In the genomic region with DNA sequence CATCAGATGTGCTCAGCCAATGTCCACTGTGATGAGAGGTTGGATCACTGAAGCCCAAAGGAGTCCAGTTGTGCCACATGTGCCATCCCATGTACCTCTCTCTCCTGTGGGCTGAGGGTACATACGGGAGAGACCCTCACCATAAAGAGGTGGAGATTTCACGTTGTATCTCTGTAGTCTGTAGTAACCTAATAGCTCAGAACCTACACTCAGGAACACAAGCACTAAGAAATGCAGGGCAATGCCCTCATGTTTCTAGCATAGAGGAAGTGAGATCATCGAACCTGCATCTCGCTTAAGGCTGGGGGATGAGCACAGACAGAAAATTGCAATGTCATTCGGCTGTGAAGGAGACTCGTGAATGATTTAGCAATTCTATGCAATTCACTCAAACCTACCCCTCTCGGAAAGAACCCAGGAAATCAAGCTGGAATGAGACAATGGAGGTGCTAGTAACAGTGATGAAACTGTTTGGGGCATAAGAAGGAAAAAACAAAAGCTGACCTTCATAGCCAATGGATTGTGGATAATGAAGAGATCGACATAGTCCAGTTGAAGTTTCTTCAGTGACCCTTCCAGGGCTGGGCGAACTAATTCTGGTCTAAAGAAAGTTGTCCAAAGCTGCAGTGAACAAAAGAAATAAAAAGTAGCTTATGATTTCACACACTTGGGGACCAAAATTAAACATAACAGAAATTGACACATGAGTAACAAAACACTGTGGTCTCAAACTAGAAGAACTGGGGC, we compare ENCODE assay signal across 8 cellular contexts.
DNase-seq lines count a peak whose midpoint lies in the region; ATAC-seq, FAIRE-seq and TF ChIP-seq lines count a peak whose summit lies in the region.

No MANE protein-coding gene starts in this region.

- no peak overlapping the region for H3K4me3 Mint-ChIP-seq in Caco-2 (ENCODE audit: unreplicated experiment)

- POLR2A ChIA-PET in Caco-2 (lab: Charles Lee) = no interaction called here

- no peaks in the 10 kb centered on the region for H3K36me3 Mint-ChIP-seq in Caco-2 (ENCODE audit: insufficient read depth, unreplicated experiment)

- intact Hi-C loops in Caco-2 (cut with micrococcal nuclease; ENCODE audit: unreplicated experiment) = no loop called here

- no peak overlapping the region for H3K27ac Mint-ChIP-seq in Caco-2 (ENCODE audit: unreplicated experiment)

- H3K9me3 Mint-ChIP-seq in Caco-2 (ENCODE audit: unreplicated experiment) = no peaks in the 10 kb centered on the region

- no peak for DNase-seq in GM12891 (ENCODE audit: insufficient read length, low spot score)
- DNase-seq in SIG-M5 (lab: John Stamatoyannopoulos, UW) = peak; percentile 72
- no peak for DNase-seq in Caco-2
- no peak for DNase-seq in activated CD8-positive, alpha-beta memory T cell treated with anti-CD3 and anti-CD28 coated beads for 24 hours
- no peak for DNase-seq in amygdala (lab: John Stamatoyannopoulos, UW)
- DNase-seq in medulla oblongata (ENCODE audit: extremely low spot score) = no peak

- H3K27me3 Mint-ChIP-seq in Caco-2 (ENCODE audit: insufficient read depth, unreplicated experiment) = peaks cover 3% of the 10 kb centered on the region

- H3K9me3 ChIP-seq in gastroesophageal sphincter (no peaks in the 10 kb centered on the region), Caco-2 (no peaks in the 10 kb centered on the region)

- H3K27me3 ChIP-seq in gastroesophageal sphincter = no peaks in the 10 kb centered on the region
- no peaks in the 10 kb centered on the region for H3K27me3 ChIP-seq in Caco-2 (replicated peaks; ENCODE audit: control insufficient read depth, insufficient read depth, low read length)

- no peak for TF ChIP-seq POLR2A in GM12891 (IDR thresholded peaks at IDR 0.05; ENCODE audit: low read depth, low read length)
- TF ChIP-seq POLR2A in gastroesophageal sphincter (IDR thresholded peaks at IDR 0.05) = no peak

- TF ChIP-seq EP300 in gastroesophageal sphincter (IDR thresholded peaks at IDR 0.05) = no peak

- no peak overlapping the region for H3K4me3 ChIP-seq in gastroesophageal sphincter
- no peak overlapping the region for H3K4me3 ChIP-seq in Caco-2 (ENCODE audit: low read depth, low read length)

- ATAC-seq in HG02588 (IDR thresholded peaks at IDR 0.05; ENCODE audit: unreplicated experiment) = peak; percentile 46
- ATAC-seq in gastroesophageal sphincter = peak; percentile 43

- CTCF ChIA-PET in Caco-2 (lab: Charles Lee) = interaction anchor here (0.6 kb wide), 1 partner anchor 458 kb away, joined by 4 read pairs; no protein-coding TSS in a partner anchor

- H3K4me1 Mint-ChIP-seq in Caco-2 (ENCODE audit: low read depth, unreplicated experiment) = peaks cover 7% of the 10 kb centered on the region

- H3K4me1 ChIP-seq in gastroesophageal sphincter = no peaks in the 10 kb centered on the region
- H3K4me1 ChIP-seq in Caco-2 = no peaks in the 10 kb centered on the region; the same call in 1 of the 2 replicates

- H3K27ac ChIP-seq in gastroesophageal sphincter = no peak overlapping the region

- H3K36me3 ChIP-seq in gastroesophageal sphincter (no peaks in the 10 kb centered on the region), Caco-2 (ENCODE audit: control insufficient read depth, insufficient read depth, low read length) (no peaks in the 10 kb centered on the region)

- FAIRE-seq in GM12891 (lab: Jason Lieb, UNC) = no peak

- no peak for TF ChIP-seq CTCF in gastroesophageal sphincter (IDR thresholded peaks at IDR 0.05)
- no peak for TF ChIP-seq CTCF in Caco-2 (IDR thresholded peaks at IDR 0.05; ENCODE audit: insufficient read depth in 1 of 2, low read depth in 1 of 2, low read length in 1 of 2, severe bottlenecking in 1 of 2, unreplicated experiment in 1 of 2)

- 60 to 68% methylated on average over 7 to 9 of the region's 9 CpGs for WGBS in gastroesophageal sphincter (ENCODE audit: low coverage in 1 of 2), 2 donors

- no TSS peak for BruUV-seq in Caco-2 (replicated peaks; lab: Mats Ljungman, UMichigan)

TF ChIP-seq in GM12891, 5 proteins besides CTCF, POLR2A, EP300 and RAD21:
- TF ChIP-seq TAF1 (IDR thresholded peaks at IDR 0.05; ENCODE audit: low read depth, low read length) (no peak), PAX5 (IDR thresholded peaks at IDR 0.05; ENCODE audit: insufficient read depth, low read length, severe bottlenecking) (no peak), POLR2AphosphoS5 (IDR thresholded peaks at IDR 0.05; ENCODE audit: low read depth, low read length) (no peak), POU2F2 (IDR thresholded peaks at IDR 0.05; ENCODE audit: low read depth, low read length) (no peak), SPI1 (IDR thresholded peaks at IDR 0.05; ENCODE audit: low read depth, low read length) (peak; percentile 62)
